In genomic region chr3:111301238-111301798, GRCh38 we compare ENCODE assay signal across 20 cellular contexts.
DNase-seq lines count a peak whose midpoint lies in the region; ATAC-seq, FAIRE-seq and TF ChIP-seq lines count a peak whose summit lies in the region.
"Had no signal": no experiment of that assay in that cellular context is flagged by ENCODE, and none has a peak within 500 bp of the region (broad histone marks: within the 10 kb centered on the region; RNA-seq: fewer than 3 reads in every experiment).

No MANE protein-coding gene starts in this region.

- H3K36me3 Mint-ChIP-seq in activated CD4-positive, alpha-beta memory T cell treated with anti-CD3 and anti-CD28 coated beads, Interleukin-2, amount 10 ng/mL, durations not matched to agents 7 days and 5 days (ENCODE audit: low read depth): no peaks in the 10 kb centered on the region
- H3K36me3 Mint-ChIP-seq in activated CD4-positive, alpha-beta memory T cell treated with anti-CD3 and anti-CD28 coated beads for 36 hours: no peaks in the 10 kb centered on the region
- H3K36me3 Mint-ChIP-seq in stimulated activated effector memory CD8-positive, alpha-beta T cell treated with anti-CD3 and anti-CD28 coated beads, Interleukin-12 subunit alpha, Interleukin-12 subunit beta, amount 100 ng/mL, for 72 hours: no peaks in the 10 kb centered on the region

- H3K9me3 Mint-ChIP-seq in activated CD4-positive, alpha-beta memory T cell treated with anti-CD3 and anti-CD28 coated beads, Interleukin-2, amount 10 ng/mL, durations not matched to agents 7 days and 5 days: no peaks in the 10 kb centered on the region
- no peaks in the 10 kb centered on the region for H3K9me3 Mint-ChIP-seq in activated CD4-positive, alpha-beta memory T cell treated with anti-CD3 and anti-CD28 coated beads for 36 hours
- no peaks in the 10 kb centered on the region for H3K9me3 Mint-ChIP-seq in stimulated activated effector memory CD8-positive, alpha-beta T cell treated with anti-CD3 and anti-CD28 coated beads, Interleukin-12 subunit alpha, Interleukin-12 subunit beta, amount 100 ng/mL, for 72 hours

- H3K27me3 Mint-ChIP-seq in activated CD4-positive, alpha-beta memory T cell treated with anti-CD3 and anti-CD28 coated beads, Interleukin-2, amount 10 ng/mL, durations not matched to agents 7 days and 5 days: no peaks in the 10 kb centered on the region
- no peaks in the 10 kb centered on the region for H3K27me3 Mint-ChIP-seq in activated CD4-positive, alpha-beta memory T cell treated with anti-CD3 and anti-CD28 coated beads for 36 hours

- H3K36me3 ChIP-seq in tibial nerve: no peaks in the 10 kb centered on the region
- H3K36me3 ChIP-seq: Peyer's patch had no signal

- no peak for TF ChIP-seq EP300 in tibial nerve (IDR thresholded peaks at IDR 0.05)

- peak; percentile 21 for ATAC-seq in stimulated activated effector memory CD8-positive, alpha-beta T cell treated with anti-CD3 and anti-CD28 coated beads, Interleukin-12 subunit alpha, Interleukin-12 subunit beta, amount 100 ng/mL, for 72 hours

- intact Hi-C loops in activated CD4-positive, alpha-beta memory T cell treated with anti-CD3 and anti-CD28 coated beads for 36 hours (cut with micrococcal nuclease): no loop called here

- no peak overlapping the region for H3K4me3 ChIP-seq in tibial nerve
- H3K4me3 ChIP-seq: Peyer's patch had no signal

- POLR2A ChIA-PET in activated CD4-positive, alpha-beta memory T cell treated with anti-CD3 and anti-CD28 coated beads, Interleukin-2, amount 10 ng/mL, durations not matched to agents 7 days and 5 days (lab: Charles Lee): interaction anchor here (0.9 kb wide), 1 partner anchor 10 kb away, joined by 3 read pairs; no protein-coding TSS in a partner anchor
- POLR2A ChIA-PET in activated CD4-positive, alpha-beta memory T cell treated with anti-CD3 and anti-CD28 coated beads for 36 hours (lab: Charles Lee): no interaction called here

- no peak overlapping the region for H3K4me3 Mint-ChIP-seq in activated CD4-positive, alpha-beta memory T cell treated with anti-CD3 and anti-CD28 coated beads, Interleukin-2, amount 10 ng/mL, durations not matched to agents 7 days and 5 days
- H3K4me3 Mint-ChIP-seq in activated CD4-positive, alpha-beta memory T cell treated with anti-CD3 and anti-CD28 coated beads for 36 hours: no peak overlapping the region
- no peak overlapping the region for H3K4me3 Mint-ChIP-seq in stimulated activated effector memory CD8-positive, alpha-beta T cell treated with anti-CD3 and anti-CD28 coated beads, Interleukin-12 subunit alpha, Interleukin-12 subunit beta, amount 100 ng/mL, for 72 hours

- H3K27ac Mint-ChIP-seq in activated CD4-positive, alpha-beta memory T cell treated with anti-CD3 and anti-CD28 coated beads, Interleukin-2, amount 10 ng/mL, durations not matched to agents 7 days and 5 days: peak overlapping the region; percentile 2
- H3K27ac Mint-ChIP-seq in activated CD4-positive, alpha-beta memory T cell treated with anti-CD3 and anti-CD28 coated beads for 36 hours: no peak overlapping the region
- H3K27ac Mint-ChIP-seq in stimulated activated effector memory CD8-positive, alpha-beta T cell treated with anti-CD3 and anti-CD28 coated beads, Interleukin-12 subunit alpha, Interleukin-12 subunit beta, amount 100 ng/mL, for 72 hours: no peak overlapping the region

- H3K4me1 Mint-ChIP-seq in activated CD4-positive, alpha-beta memory T cell treated with anti-CD3 and anti-CD28 coated beads, Interleukin-2, amount 10 ng/mL, durations not matched to agents 7 days and 5 days: peaks cover 31% of the 10 kb centered on the region
- H3K4me1 Mint-ChIP-seq in activated CD4-positive, alpha-beta memory T cell treated with anti-CD3 and anti-CD28 coated beads for 36 hours (ENCODE audit: low read depth): peaks cover 15% of the 10 kb centered on the region
- peaks cover 16% of the 10 kb centered on the region for H3K4me1 Mint-ChIP-seq in stimulated activated effector memory CD8-positive, alpha-beta T cell treated with anti-CD3 and anti-CD28 coated beads, Interleukin-12 subunit alpha, Interleukin-12 subunit beta, amount 100 ng/mL, for 72 hours

- H3K27ac ChIP-seq in tibial nerve: no peak overlapping the region
- H3K27ac ChIP-seq: Peyer's patch had no signal

- H3K27me3 ChIP-seq in tibial nerve: no peaks in the 10 kb centered on the region
- H3K27me3 ChIP-seq: Peyer's patch had no signal

- no peak for TF ChIP-seq CTCF in tibial nerve (IDR thresholded peaks at IDR 0.05)

- H3K9me3 ChIP-seq in tibial nerve: no peaks in the 10 kb centered on the region
- H3K9me3 ChIP-seq: Peyer's patch had no signal

- no peak for FAIRE-seq in GM12892 (lab: Jason Lieb, UNC)
- FAIRE-seq: A204.1, GM19239 had no signal

- no peak for TF ChIP-seq POLR2A in tibial nerve (IDR thresholded peaks at IDR 0.05)
- no peak for TF ChIP-seq POLR2A in GM12892 (IDR thresholded peaks at IDR 0.05; ENCODE audit: low read depth, low read length)

- H3K4me1 ChIP-seq in tibial nerve: no peaks in the 10 kb centered on the region
- H3K4me1 ChIP-seq: Peyer's patch had no signal

- DNase-seq in activated CD4-positive, alpha-beta memory T cell treated with anti-CD3 and anti-CD28 coated beads, Interleukin-2, amount 10 ng/mL, durations not matched to agents 7 days and 5 days: no peak
- DNase-seq in activated CD4-positive, alpha-beta memory T cell treated with anti-CD3 and anti-CD28 coated beads for 36 hours: no peak
- DNase-seq in HCEC 1CT (peak; percentile 15), RPMI7951 (ENCODE audit: low read depth) (peak; percentile 10), tibial nerve (ENCODE audit: low spot score in 2 of 2) (no peak), GM12892 (ENCODE audit: insufficient read length) (no peak)
- no peak for DNase-seq in stimulated activated effector memory CD8-positive, alpha-beta T cell treated with anti-CD3 and anti-CD28 coated beads, Interleukin-12 subunit alpha, Interleukin-12 subunit beta, amount 100 ng/mL, for 72 hours (ENCODE audit: low spot score in 2 of 2)
- DNase-seq: C1 segment of cervical spinal cord, EL, H7, Karpas-422, NCI-H1105 treated with DMSO at 0.1 percent for 48 hours, NCI-H1694 treated with DMSO at 0.1 percent for 48 hours, NCI-H2107, NCI-H226, NCI-H524 treated with DMSO at 0.1 percent for 48 hours, Peyer's patch, Right ventricle myocardium superior had no signal

- CTCF ChIA-PET in activated CD4-positive, alpha-beta memory T cell treated with anti-CD3 and anti-CD28 coated beads, Interleukin-2, amount 10 ng/mL, durations not matched to agents 7 days and 5 days (lab: Charles Lee): no interaction called here
- CTCF ChIA-PET in activated CD4-positive, alpha-beta memory T cell treated with anti-CD3 and anti-CD28 coated beads for 36 hours (lab: Charles Lee): no interaction called here

Comparison
In these comparisons a context has a peak if more than half of its experiments do, and no peak if none do; other contexts are left out.
1. DNase-seq: peak in HCEC 1CT (single experiment) and RPMI7951 (single experiment); none in activated CD4-positive, alpha-beta memory T cell treated with anti-CD3 and anti-CD28 coated beads, Interleukin-2, amount 10 ng/mL, durations not matched to agents 7 days and 5 days (single experiment), activated CD4-positive, alpha-beta memory T cell treated with anti-CD3 and anti-CD28 coated beads for 36 hours (single experiment), stimulated activated effector memory CD8-positive, alpha-beta T cell treated with anti-CD3 and anti-CD28 coated beads, Interleukin-12 subunit alpha, Interleukin-12 subunit beta, amount 100 ng/mL, for 72 hours (0 of 2), tibial nerve (0 of 2) and GM12892 (single experiment).